Comparison of ENCODE assay signal across 25 cellular contexts in genomic region chr7:45596665-45597095, GRCh38. TPM values are rescaled to one million over a fixed set of nuclear protein-coding genes. Genes with fewer than 3 reads are reported as not detected.
DNase-seq lines count a peak whose midpoint lies in the region; ATAC-seq, FAIRE-seq and TF ChIP-seq lines count a peak whose summit lies in the region.
"Had no signal": no experiment of that assay in that cellular context is flagged by ENCODE, and none has a peak within 500 bp of the region (broad histone marks: within the 10 kb centered on the region; RNA-seq: fewer than 3 reads in every experiment).

No MANE protein-coding gene starts in this region.

- H2BK120ac ChIP-seq in H1 (replicated peaks; ENCODE audit: low read depth, low read length) (no peak overlapping the region), neuronal stem cell (ENCODE audit: low read depth, low read length) (no peak overlapping the region)

- no peak for ATAC-seq in GM19467 (IDR thresholded peaks at IDR 0.05; ENCODE audit: unreplicated experiment)
- ATAC-seq in HG02678 (IDR thresholded peaks at IDR 0.05; ENCODE audit: unreplicated experiment): no peak
- ATAC-seq: HCT116 had no signal

- no peak overlapping the region for H2AK5ac ChIP-seq in H1 (ENCODE audit: low read depth, low read length)
- no peak overlapping the region for H2AK5ac ChIP-seq in neuronal stem cell (ENCODE audit: low read depth, low read length)

- H4K91ac ChIP-seq in H1 (replicated peaks; ENCODE audit: insufficient read length, low read length): no peak overlapping the region
- no peak overlapping the region for H4K91ac ChIP-seq in neuronal stem cell (ENCODE audit: low read depth, low read length, poor library complexity)

- H3K56ac ChIP-seq in H1 (replicated peaks; ENCODE audit: insufficient read length, low read depth, low read length): no peak overlapping the region

- H3K9ac ChIP-seq in H1 (replicated peaks in 1 of 4; ENCODE audit: extremely low read depth in 1 of 4, low read depth in 3 of 4, low read length in 3 of 4): no peak overlapping the region
- H3K9ac ChIP-seq in neuronal stem cell (ENCODE audit: low read depth, low read length, poor library complexity): no peak overlapping the region

- no peak for FAIRE-seq in H1 (lab: Jason Lieb, UNC)
- FAIRE-seq: A204.1, D721Med had no signal

- no peak for TF ChIP-seq RAD21 in H1 (IDR thresholded peaks at IDR 0.05 in 1 of 2, conservative IDR thresholded peaks at IDR 0.05 in 1 of 2; ENCODE audit: low read depth in 2 of 2, low read length in 2 of 2)

- POLR2A ChIA-PET in H1 (lab: Charles Lee; ENCODE audit: partially characterized antibody): no interaction called here

- H3K79me2 ChIP-seq in H1 (ENCODE audit: control insufficient read depth in 1 of 2, insufficient read depth in 2 of 2, low read length in 2 of 2): no peaks in the 10 kb centered on the region

- H2AFZ ChIP-seq in H1 (ENCODE audit: low read length) (no peak overlapping the region), neuronal stem cell (ENCODE audit: low read length) (no peak overlapping the region)

- intact Hi-C loops in cardiac septum (cut with DNase I): no loop called here
- intact Hi-C loops in left ventricle myocardium inferior (cut with micrococcal nuclease): no loop called here
- intact Hi-C loops in tibial artery (cut with DNase I; ENCODE audit: low total_unique reads): no loop called here

- no peak for TF ChIP-seq CTCF in left ventricle myocardium inferior (IDR thresholded peaks at IDR 0.05; ENCODE audit: borderline replicate concordance)
- TF ChIP-seq CTCF in H1 (IDR thresholded peaks at IDR 0.05; ENCODE audit: control extremely low read depth in 1 of 3, insufficient read depth in 1 of 3, low read depth in 1 of 3, low read length in 3 of 3): no peak
- TF ChIP-seq CTCF in tibial artery (IDR thresholded peaks at IDR 0.05): no peak

- H3K27me3 ChIP-seq in left ventricle myocardium inferior (ENCODE audit: low read depth): no peaks in the 10 kb centered on the region
- no peaks in the 10 kb centered on the region for H3K27me3 ChIP-seq in H1 (replicated peaks in 1 of 4; ENCODE audit: control insufficient read depth in 3 of 4, extremely low read depth in 1 of 4, insufficient read depth in 3 of 4, low read length in 3 of 4)
- no peaks in the 10 kb centered on the region for H3K27me3 ChIP-seq in neuronal stem cell (ENCODE audit: control insufficient read depth in 3 of 3, insufficient read depth in 3 of 3, low read depth in 1 of 3, low read length in 3 of 3)
- H3K27me3 ChIP-seq in tibial artery: no peaks in the 10 kb centered on the region

- no peak overlapping the region for H3K14ac ChIP-seq in H1 (ENCODE audit: insufficient read length)
- no peak overlapping the region for H3K14ac ChIP-seq in neuronal stem cell (ENCODE audit: low read length)

- no peak for TF ChIP-seq POLR2A in H1 (IDR thresholded peaks at IDR 0.05; ENCODE audit: control extremely low read depth in 1 of 2, low read depth in 2 of 2, low read length in 2 of 2)

- H2BK12ac ChIP-seq in H1 (ENCODE audit: low read depth, low read length): no peak overlapping the region
- H2BK12ac ChIP-seq in neuronal stem cell (ENCODE audit: low read length): no peak overlapping the region

- CTCF ChIA-PET in H1 (lab: Charles Lee; ENCODE audit: partially characterized antibody): interaction anchor here (0.7 to 0.8 kb wide), 2 partner anchors 21 to 159 kb away, joined by 3 read pairs; no protein-coding TSS in a partner anchor

- H4K8ac ChIP-seq in H1 (ENCODE audit: extremely low read depth, insufficient read depth, low read length): no peak overlapping the region
- no peak overlapping the region for H4K8ac ChIP-seq in neuronal stem cell (ENCODE audit: low read depth, low read length)

- H3K18ac ChIP-seq in H1 (ENCODE audit: extremely low read depth, low read length): no peak overlapping the region
- H3K18ac ChIP-seq in neuronal stem cell (ENCODE audit: low read length): peak overlapping the region; percentile 30

- no peak overlapping the region for H2BK20ac ChIP-seq in H1 (ENCODE audit: low read length)

- no peaks in the 10 kb centered on the region; the same call in 1 of the 2 replicates for H3K79me1 ChIP-seq in H1 (ENCODE audit: low read depth, low read length)
- H3K79me1 ChIP-seq in neuronal stem cell (ENCODE audit: low read depth, low read length): peaks cover 8% of the 10 kb centered on the region

- H3K9me3 ChIP-seq in left ventricle myocardium inferior (replicated peaks) (no peaks in the 10 kb centered on the region), H1 (ENCODE audit: insufficient read depth in 2 of 2, low read depth in 1 of 2, low read length in 1 of 2) (no peaks in the 10 kb centered on the region), neuronal stem cell (replicated peaks in 1 of 2; ENCODE audit: control insufficient read depth in 2 of 2, insufficient read depth in 1 of 2, low read depth in 1 of 2, low read length in 2 of 2) (peaks cover 0 to 2% of the 10 kb centered on the region in 2 donors), tibial artery (no peaks in the 10 kb centered on the region)

- TF ChIP-seq EP300 in H1 (IDR thresholded peaks at IDR 0.05; ENCODE audit: borderline replicate concordance in 1 of 2, low read depth in 2 of 2, low read length in 2 of 2): no peak

- H4K5ac ChIP-seq in H1 (ENCODE audit: insufficient read length, low read depth, low read length): no peak overlapping the region

- no peak overlapping the region for H3K23ac ChIP-seq in H1 (ENCODE audit: insufficient read length)
- H3K23ac ChIP-seq in neuronal stem cell (ENCODE audit: low read depth, low read length, poor library complexity): no peak overlapping the region

- H3K36me3 ChIP-seq in left ventricle myocardium inferior: no peaks in the 10 kb centered on the region
- H3K36me3 ChIP-seq in H1 (ENCODE audit: control insufficient read depth in 2 of 4, insufficient read depth in 4 of 4, low read length in 3 of 4): no peaks in the 10 kb centered on the region; a peak in 2 of 8 replicates
- peaks cover 0 to 2% of the 10 kb centered on the region in 2 donors for H3K36me3 ChIP-seq in neuronal stem cell (replicated peaks in 1 of 2; ENCODE audit: control insufficient read depth in 2 of 2, insufficient read depth in 2 of 2, low read length in 2 of 2)
- H3K36me3 ChIP-seq in tibial artery: no peaks in the 10 kb centered on the region

- H3K4ac ChIP-seq in H1 (replicated peaks; ENCODE audit: insufficient read length, low read depth, low read length): no peak overlapping the region
- no peak overlapping the region for H3K4ac ChIP-seq in neuronal stem cell (ENCODE audit: low read length)

- H3K4me3 ChIP-seq in left ventricle myocardium inferior (no peak overlapping the region), H1 (ENCODE audit: extremely low read depth in 1 of 4, insufficient read depth in 2 of 4, low read depth in 3 of 4, low read length in 4 of 4) (no peak overlapping the region), neuronal stem cell (ENCODE audit: low read length in 2 of 2) (no peak overlapping the region), tibial artery (no peak overlapping the region)
- H3K4me3 ChIP-seq: SK-N-MC had no signal

- H3K4me2 ChIP-seq in H1 (ENCODE audit: insufficient read depth in 1 of 2, low read depth in 2 of 2, low read length in 2 of 2) (no peak overlapping the region), neuronal stem cell (ENCODE audit: insufficient read depth, low read length, poor library complexity, severe bottlenecking) (no peak overlapping the region)

- H3K27ac ChIP-seq in left ventricle myocardium inferior (replicated peaks) (no peak overlapping the region), H1 (ENCODE audit: low read depth, low read length) (no peak overlapping the region), neuronal stem cell (replicated peaks; ENCODE audit: low read length) (no peak overlapping the region), tibial artery (no peak overlapping the region)
- H3K27ac ChIP-seq: RWPE1, SK-N-MC had no signal

- peaks cover 3% of the 10 kb centered on the region; the same call in 1 of the 2 replicates for H3K23me2 ChIP-seq in H1 (ENCODE audit: low read depth, low read length)

- DNase-seq in cardiac septum (ENCODE audit: low spot score) (peak; percentile 63), left ventricle myocardium inferior (no peak), H1 (ENCODE audit: low read depth in 1 of 2, low spot score in 2 of 2) (no peak), neuronal stem cell (ENCODE audit: low spot score) (no peak), tibial artery (no peak)
- DNase-seq: DMS53; EL; GF-D8; Karpas-422; MV-4-11; NCI-H1105 treated with DMSO at 0.1 percent for 48 hours; NCI-H2029 treated with DMSO at 0.1 percent for 48 hours; NCI-H2171; NCI-H345; NCI-H524; NCI-H774; NK-92 treated with Interleukin-12 subunit alpha and Interleukin-12 subunit beta, amount 100 ng/mL, for 24 hours; SHP77 treated with DMSO at 0.1 percent for 48 hours had no signal

- H2BK15ac ChIP-seq in H1 (ENCODE audit: low read length) (no peak overlapping the region), neuronal stem cell (ENCODE audit: low read length) (no peak overlapping the region)

- WGBS in H1 (ENCODE audit: extremely low coverage in 1 of 2, insufficient coverage in 1 of 2, insufficient read length in 1 of 2, insufficient replicate concordance in 2 of 2, low coverage in 1 of 2, low lambda C conversion rate in 2 of 2, missing lambda C conversion rate in 1 of 2), 2 experiments: 85% methylated on average over 7 of the region's 7 CpGs; no CpG with 5 or more reads in 1 of the 2 experiments
- no CpG with 5 or more reads among the region's 7 CpGs for WGBS in neuronal stem cell (ENCODE audit: extremely low coverage in 2 of 2, insufficient read length in 2 of 2, insufficient replicate concordance in 1 of 2), 2 donors

- H4K20me1 ChIP-seq in H1 (replicated peaks in 1 of 2; ENCODE audit: control insufficient read depth in 1 of 2, insufficient read depth in 2 of 2, low read length in 2 of 2): peaks cover 0 to 4% of the 10 kb centered on the region in 2 experiments

- peaks cover 12% of the 10 kb centered on the region for H3K4me1 ChIP-seq in left ventricle myocardium inferior
- peaks cover 0 to 9% (median 1%) of the 10 kb centered on the region in 4 experiments; a peak in 3 of 7 replicates for H3K4me1 ChIP-seq in H1 (replicated peaks in 1 of 4; ENCODE audit: control insufficient read depth in 3 of 4, insufficient read depth in 4 of 4, low read length in 3 of 4)
- peaks cover 3 to 9% of the 10 kb centered on the region in 2 donors for H3K4me1 ChIP-seq in neuronal stem cell (ENCODE audit: control insufficient read depth in 2 of 2, insufficient read depth in 1 of 2, low read depth in 1 of 2, low read length in 2 of 2)
- H3K4me1 ChIP-seq in tibial artery: no peaks in the 10 kb centered on the region

- 0 out of 2 replicates have a peak overlapping the region, but pooled peaks have one; percentile 44 for H2BK5ac ChIP-seq in H1 (ENCODE audit: low read depth, low read length)
- no peak overlapping the region for H2BK5ac ChIP-seq in neuronal stem cell (ENCODE audit: low read length)

RNA-seq across cellular contexts. Expression of gene ADCY1, which starts 22.5 kb away (rescaled TPM):
- total RNA-seq in cardiac septum (2.9 TPM), left ventricle myocardium inferior (2.8 TPM)
- total RNA-seq in H1 (2021; fragmentation: NEBNext Ultra II Directional; extraction: Animal tissue kit (Norgen Biotek cat#: 25700)): 25.9 and 26.9 TPM in 2 replicates
- 7.9 and 11.8 TPM in 2 replicates for polyA plus RNA-seq in H1 (2011; rRNA removed)
- 10.0 TPM for polyA plus RNA-seq in H1 (2011; cell fraction: cytosol; rRNA removed)
- 19.8 TPM for polyA plus RNA-seq in H1 (2011; cell fraction: nucleus; rRNA removed)
- 10.6 to 12.4 TPM (median 11.8 TPM) in 4 replicates for polyA plus RNA-seq in H1 (2012, experiment 1 of 2)
- polyA plus RNA-seq in H1 (2012, experiment 2 of 2): 5.5 TPM
- polyA plus RNA-seq in H1 (2013, experiment 1 of 2): 13.8 TPM
- polyA plus RNA-seq in H1 (2013, experiment 2 of 2): 13.3 TPM
- 40.6 and 43.2 TPM in 2 replicates for polyA minus RNA-seq in H1 (2011; rRNA and poly(A)+ RNA removed)
- polyA minus RNA-seq in H1 (2011; cell fraction: cytosol; rRNA and poly(A)+ RNA removed): 14.8 TPM
- polyA minus RNA-seq in H1 (2011; cell fraction: nucleus; rRNA and poly(A)+ RNA removed): 21.8 TPM
- polyA plus RNA-seq in neuronal stem cell (2013, experiment 1 of 2): 5.1 TPM
- polyA plus RNA-seq in neuronal stem cell (2013, experiment 2 of 2): 4.8 TPM
